In genomic region chr9:37966443-37967271, GRCh38 we compare ENCODE assay signal across 1 cellular context.
TF ChIP-seq lines count a peak whose summit lies in the region.

No MANE protein-coding gene starts in this region.

TF ChIP-seq in HepG2, 621 proteins besides CTCF, POLR2A, EP300 and RAD21 (continued from another document and continues in another):
- TF ChIP-seq ZNF260 (CRISPR knock-in tag; IDR thresholded peaks at IDR 0.05; ENCODE audit: borderline replicate concordance, low read depth) (no peak), HMGXB4 (CRISPR knock-in tag; IDR thresholded peaks at IDR 0.05; ENCODE audit: borderline replicate concordance in 1 of 2, low read depth in 1 of 2) (no peak), RFXANK (CRISPR knock-in tag; IDR thresholded peaks at IDR 0.05) (no peak), SNAPC4 (CRISPR knock-in tag; IDR thresholded peaks at IDR 0.05) (no peak), SP5 (CRISPR knock-in tag; IDR thresholded peaks at IDR 0.05; ENCODE audit: borderline replicate concordance, low read depth) (no peak), PHB2 (IDR thresholded peaks at IDR 0.05; ENCODE audit: partially characterized antibody) (no peak), NPAS2 (CRISPR knock-in tag; IDR thresholded peaks at IDR 0.05; ENCODE audit: borderline replicate concordance) (no peak), ASH2L (IDR thresholded peaks at IDR 0.05; ENCODE audit: insufficient read length, low read depth, low read length) (no peak), TFE3 (CRISPR knock-in tag; IDR thresholded peaks at IDR 0.05) (peak; percentile 89; the same call in 1 of the 2 replicates), ZNF580 (CRISPR knock-in tag; IDR thresholded peaks at IDR 0.05; ENCODE audit: borderline replicate concordance, low read depth) (no peak), ATRX (CRISPR knock-in tag; IDR thresholded peaks at IDR 0.05; ENCODE audit: borderline replicate concordance) (no peak), ZKSCAN1 (IDR thresholded peaks at IDR 0.05; ENCODE audit: low read length) (no peak), POGZ (CRISPR knock-in tag; IDR thresholded peaks at IDR 0.05) (0 out of 2 replicates have a peak, but pooled peaks have one; percentile 16), ZNF441 (CRISPR knock-in tag; IDR thresholded peaks at IDR 0.05; ENCODE audit: borderline replicate concordance) (no peak), ZUFSP (CRISPR knock-in tag; IDR thresholded peaks at IDR 0.05; ENCODE audit: borderline replicate concordance) (no peak), ZNF607 (CRISPR knock-in tag; IDR thresholded peaks at IDR 0.05; ENCODE audit: borderline replicate concordance) (no peak), HINFP (CRISPR knock-in tag; IDR thresholded peaks at IDR 0.05; ENCODE audit: low read depth) (no peak), ZMYM4 (CRISPR knock-in tag; IDR thresholded peaks at IDR 0.05) (no peak), TRIM22 (IDR thresholded peaks at IDR 0.05) (no peak), NR2F6 (IDR thresholded peaks at IDR 0.05) (no peak), NR2F6 (CRISPR knock-in tag; IDR thresholded peaks at IDR 0.05) (no peak), RXRB (CRISPR knock-in tag; IDR thresholded peaks at IDR 0.05; ENCODE audit: borderline replicate concordance) (0 out of 2 replicates have a peak, but pooled peaks have one; percentile 12), FOXA3 (CRISPR knock-in tag; IDR thresholded peaks at IDR 0.05) (peak; percentile 82), JUND (CRISPR knock-in tag; IDR thresholded peaks at IDR 0.05) (peak; percentile 88), RFX1 (IDR thresholded peaks at IDR 0.05) (no peak), GABPA (IDR thresholded peaks at IDR 0.05; ENCODE audit: low read depth, low read length) (no peak), GABPA (CRISPR knock-in tag; IDR thresholded peaks at IDR 0.05; ENCODE audit: low read depth) (no peak), SAP130 (CRISPR knock-in tag; IDR thresholded peaks at IDR 0.05; ENCODE audit: low read depth) (peak; percentile 33; the same call in 1 of the 2 replicates), IRF9 (CRISPR knock-in tag; IDR thresholded peaks at IDR 0.05; ENCODE audit: borderline replicate concordance) (no peak), KLF13 (CRISPR knock-in tag; IDR thresholded peaks at IDR 0.05) (no peak), ZNF142 (CRISPR knock-in tag; IDR thresholded peaks at IDR 0.05) (no peak), ZNF12 (CRISPR knock-in tag; IDR thresholded peaks at IDR 0.05) (no peak), ATF3 (CRISPR knock-in tag; IDR thresholded peaks at IDR 0.05) (peak; percentile 71; the same call in 1 of the 2 replicates), THAP11 (CRISPR knock-in tag; IDR thresholded peaks at IDR 0.05) (peak; percentile 32; the same call in 1 of the 2 replicates), ZNF792 (CRISPR knock-in tag; IDR thresholded peaks at IDR 0.05) (no peak), TBX2 (CRISPR knock-in tag; IDR thresholded peaks at IDR 0.05; ENCODE audit: borderline replicate concordance) (peak; percentile 69; the same call in 1 of the 2 replicates), RCOR2 (CRISPR knock-in tag; IDR thresholded peaks at IDR 0.05) (0 out of 2 replicates have a peak, but pooled peaks have one; percentile 22)
